In genomic region chr18:36441872-36442271, GRCh38 we compare ENCODE assay signal across 11 cellular contexts.
DNase-seq lines count a peak whose midpoint lies in the region; ATAC-seq and TF ChIP-seq lines count a peak whose summit lies in the region.
"Had no signal": no experiment of that assay in that cellular context is flagged by ENCODE, and none has a peak within 500 bp of the region (broad histone marks: within the 10 kb centered on the region; RNA-seq: fewer than 3 reads in every experiment).

No MANE protein-coding gene starts in this region.

- H3K9me3 ChIP-seq in breast epithelium (no peaks in the 10 kb centered on the region), aorta (ENCODE audit: control insufficient read depth, low read length) (no peaks in the 10 kb centered on the region)
- H3K9me3 ChIP-seq: SJCRH30 had no signal

- peaks cover 0 to 11% of the 10 kb centered on the region in 2 donors for H3K4me1 ChIP-seq in breast epithelium
- H3K4me1 ChIP-seq in aorta (ENCODE audit: control insufficient read depth in 1 of 2, insufficient read depth in 2 of 2, low read length in 2 of 2): peaks cover 5% of the 10 kb centered on the region in 2 donors
- H3K4me1 ChIP-seq: SJCRH30 had no signal

- TF ChIP-seq POLR2A in breast epithelium (IDR thresholded peaks at IDR 0.05): no peak

- DNase-seq in Right ventricle myocardium superior: no peak
- DNase-seq in Right ventricle myocardium inferior (ENCODE audit: missing footprints): no peak
- DNase-seq in breast epithelium (ENCODE audit: low spot score in 2 of 2): no peak
- DNase-seq in kidney epithelial cell (ENCODE audit: low read depth): peak; percentile 39
- no peak for DNase-seq in aorta
- no peak for DNase-seq in SIG-M5 treated with dmso at 0.1 percent for 504 hours (lab: John Stamatoyannopoulos, UW; ENCODE audit: unreplicated experiment)
- DNase-seq in NCI-H2107 treated with DMSO at 0.1 percent for 48 hours (lab: John Stamatoyannopoulos, UW; ENCODE audit: unreplicated experiment): no peak
- DNase-seq in activated T-helper 2 cell treated with anti-CD3 and anti-CD28 coated beads, Interferon-gamma antibody, Interleukin-2, Interleukin-4, amounts not matched to agents 10 μg/mL and 5 μg/mL and 100 μg/mL, durations not matched to agents 14 hours and 24 hours and 36 hours (ENCODE audit: low spot score): no peak
- DNase-seq: activated CD4-positive, alpha-beta T cell treated with anti-CD3 and anti-CD28 coated beads, Interleukin-2, amount 50 U/mL, for 4 hours; cerebellar nuclear complex; SJCRH30 had no signal

- 4 to 6% methylated on average over 2 of the region's 2 CpGs for WGBS in aorta, 2 donors

- H3K9me3 Mint-ChIP-seq in activated T-helper 2 cell treated with anti-CD3 and anti-CD28 coated beads, Interferon-gamma antibody, Interleukin-2, Interleukin-4, amounts not matched to agents 10 μg/mL and 5 μg/mL and 100 μg/mL, durations not matched to agents 14 hours and 24 hours and 36 hours: no peaks in the 10 kb centered on the region

- H3K4me3 ChIP-seq in breast epithelium (no peak overlapping the region), kidney epithelial cell (ENCODE audit: low read depth, low read length) (no peak overlapping the region), aorta (ENCODE audit: low read length in 2 of 2) (no peak overlapping the region)
- H3K4me3 ChIP-seq: SJCRH30 had no signal

- no peaks in the 10 kb centered on the region for H3K27me3 ChIP-seq in breast epithelium
- no peaks in the 10 kb centered on the region for H3K27me3 ChIP-seq in kidney epithelial cell (ENCODE audit: control insufficient read depth, insufficient read depth, low read length)
- no peaks in the 10 kb centered on the region for H3K27me3 ChIP-seq in aorta (ENCODE audit: control insufficient read depth in 1 of 2, insufficient read depth in 2 of 2, low read length in 1 of 2)
- H3K27me3 ChIP-seq: SJCRH30 had no signal

- intact Hi-C loops in Right ventricle myocardium superior (cut with DNase I): no loop called here
- intact Hi-C loops in Right ventricle myocardium inferior (cut with DNase I): no loop called here
- intact Hi-C loops in breast epithelium (cut with DNase I; ENCODE audit: low total_unique reads): no loop called here
- intact Hi-C loops in aorta (cut with DNase I): loop anchor here in 1 of 2 donors (2.0 to 10.0 kb wide), 2 partner anchors 133 to 145 kb away; partner anchors contain the start of gene FHOD3
- intact Hi-C loops in activated T-helper 2 cell treated with anti-CD3 and anti-CD28 coated beads, Interferon-gamma antibody, Interleukin-2, Interleukin-4, amounts not matched to agents 10 μg/mL and 5 μg/mL and 100 μg/mL, durations not matched to agents 14 hours and 24 hours and 36 hours (cut with micrococcal nuclease): no loop called here

- no peak overlapping the region for H3K27ac Mint-ChIP-seq in activated T-helper 2 cell treated with anti-CD3 and anti-CD28 coated beads, Interferon-gamma antibody, Interleukin-2, Interleukin-4, amounts not matched to agents 10 μg/mL and 5 μg/mL and 100 μg/mL, durations not matched to agents 14 hours and 24 hours and 36 hours

- no peak overlapping the region for H3K4me3 Mint-ChIP-seq in activated T-helper 2 cell treated with anti-CD3 and anti-CD28 coated beads, Interferon-gamma antibody, Interleukin-2, Interleukin-4, amounts not matched to agents 10 μg/mL and 5 μg/mL and 100 μg/mL, durations not matched to agents 14 hours and 24 hours and 36 hours (ENCODE audit: low read depth)

- peaks cover 6% of the 10 kb centered on the region for H3K27me3 Mint-ChIP-seq in activated T-helper 2 cell treated with anti-CD3 and anti-CD28 coated beads, Interferon-gamma antibody, Interleukin-2, Interleukin-4, amounts not matched to agents 10 μg/mL and 5 μg/mL and 100 μg/mL, durations not matched to agents 14 hours and 24 hours and 36 hours (ENCODE audit: low read depth)

- TF ChIP-seq CTCF in breast epithelium (IDR thresholded peaks at IDR 0.05) (no peak), kidney epithelial cell (IDR thresholded peaks at IDR 0.05; ENCODE audit: insufficient read depth, low read length, poor library complexity, severe bottlenecking) (no peak)

- H3K27ac ChIP-seq in breast epithelium (peak overlapping the region; percentile 69 to 82), aorta (ENCODE audit: low read depth in 1 of 2, low read length in 2 of 2) (peak overlapping the region; percentile 84 to 93)
- H3K27ac ChIP-seq: SJCRH30 had no signal

- no peaks in the 10 kb centered on the region for H3K36me3 ChIP-seq in breast epithelium
- no peaks in the 10 kb centered on the region for H3K36me3 ChIP-seq in kidney epithelial cell (ENCODE audit: control insufficient read depth, insufficient read depth, low read length)
- H3K36me3 ChIP-seq in aorta (ENCODE audit: control insufficient read depth in 1 of 2, insufficient read depth in 2 of 2, low read length in 1 of 2): no peaks in the 10 kb centered on the region
- H3K36me3 ChIP-seq: SJCRH30 had no signal

- H3K36me3 Mint-ChIP-seq in activated T-helper 2 cell treated with anti-CD3 and anti-CD28 coated beads, Interferon-gamma antibody, Interleukin-2, Interleukin-4, amounts not matched to agents 10 μg/mL and 5 μg/mL and 100 μg/mL, durations not matched to agents 14 hours and 24 hours and 36 hours (ENCODE audit: low read depth): no peaks in the 10 kb centered on the region

- no peaks in the 10 kb centered on the region for H3K4me1 Mint-ChIP-seq in activated T-helper 2 cell treated with anti-CD3 and anti-CD28 coated beads, Interferon-gamma antibody, Interleukin-2, Interleukin-4, amounts not matched to agents 10 μg/mL and 5 μg/mL and 100 μg/mL, durations not matched to agents 14 hours and 24 hours and 36 hours (ENCODE audit: low read depth)

- peak; percentile 51 for ATAC-seq in Right ventricle myocardium superior (ENCODE audit: poor library complexity)
- ATAC-seq in Right ventricle myocardium inferior: no peak
- peak; percentile 80 for ATAC-seq in aorta (ENCODE audit: low FRiP score)
